19 cellular contexts compared by ENCODE assay signal in genomic region chr1:86998727-86999126, GRCh38.
DNase-seq lines count a peak whose midpoint lies in the region; ATAC-seq and TF ChIP-seq lines count a peak whose summit lies in the region.
"Had no signal": no experiment of that assay in that cellular context is flagged by ENCODE, and none has a peak within 500 bp of the region (broad histone marks: within the 10 kb centered on the region; RNA-seq: fewer than 3 reads in every experiment).

No MANE protein-coding gene starts in this region.

- no peak for TF ChIP-seq CTCF in activated CD8-positive, alpha-beta T cell treated with anti-CD3 and anti-CD28 coated beads for 36 hours (IDR thresholded peaks at IDR 0.05)

- H3K4me1 Mint-ChIP-seq in activated CD8-positive, alpha-beta T cell treated with anti-CD3 and anti-CD28 coated beads for 36 hours (ENCODE audit: low read depth), result peaks cover 19% of the 10 kb centered on the region
- no peaks in the 10 kb centered on the region for H3K4me1 Mint-ChIP-seq in activated CD8-positive, alpha-beta T cell treated with anti-CD3 and anti-CD28 coated beads, Interleukin-2, amount 10 ng/mL, durations not matched to agents 7 days and 5 days (ENCODE audit: low read depth)

- CTCF ChIA-PET in activated CD8-positive, alpha-beta T cell treated with anti-CD3 and anti-CD28 coated beads for 36 hours (lab: Charles Lee), result no interaction called here
- CTCF ChIA-PET in activated CD8-positive, alpha-beta T cell treated with anti-CD3 and anti-CD28 coated beads, Interleukin-2, amount 10 ng/mL, durations not matched to agents 7 days and 5 days (lab: Charles Lee), result interaction anchor here (1.1 kb wide), 1 partner anchor 165 kb away, joined by 3 read pairs; no protein-coding TSS in a partner anchor

- POLR2A ChIA-PET in activated CD8-positive, alpha-beta T cell treated with anti-CD3 and anti-CD28 coated beads for 36 hours (lab: Charles Lee), result interaction anchor here (2.4 kb wide), 1 partner anchor 85 kb away, joined by 6 read pairs; the partner anchor contains the start of genes HS2ST1 and SELENOF
- POLR2A ChIA-PET in activated CD8-positive, alpha-beta T cell treated with anti-CD3 and anti-CD28 coated beads, Interleukin-2, amount 10 ng/mL, durations not matched to agents 7 days and 5 days (lab: Charles Lee), result no interaction called here

- intact Hi-C loops in activated CD8-positive, alpha-beta T cell treated with anti-CD3 and anti-CD28 coated beads for 36 hours (cut with micrococcal nuclease), result loop anchor here (10.0 kb wide), 1 partner anchor 86 kb away; no protein-coding TSS in a partner anchor

- H3K9me3 Mint-ChIP-seq in activated CD8-positive, alpha-beta T cell treated with anti-CD3 and anti-CD28 coated beads for 36 hours, result peaks cover 1% of the 10 kb centered on the region
- H3K9me3 Mint-ChIP-seq in activated CD8-positive, alpha-beta T cell treated with anti-CD3 and anti-CD28 coated beads, Interleukin-2, amount 10 ng/mL, durations not matched to agents 7 days and 5 days (ENCODE audit: insufficient read depth), result peaks cover 4% of the 10 kb centered on the region
- H3K9me3 Mint-ChIP-seq: H9 had no signal

- H3K36me3 Mint-ChIP-seq in activated CD8-positive, alpha-beta T cell treated with anti-CD3 and anti-CD28 coated beads for 36 hours (ENCODE audit: low read depth), result peaks cover 8% of the 10 kb centered on the region
- H3K36me3 Mint-ChIP-seq in activated CD8-positive, alpha-beta T cell treated with anti-CD3 and anti-CD28 coated beads, Interleukin-2, amount 10 ng/mL, durations not matched to agents 7 days and 5 days (ENCODE audit: low read depth), result peaks cover 5% of the 10 kb centered on the region

- DNase-seq in activated CD8-positive, alpha-beta T cell treated with anti-CD3 and anti-CD28 coated beads for 36 hours, result no peak
- DNase-seq in activated CD8-positive, alpha-beta T cell treated with anti-CD3 and anti-CD28 coated beads, Interleukin-2, amount 10 ng/mL, durations not matched to agents 7 days and 5 days, result no peak
- DNase-seq in M059J (ENCODE audit: low read depth), result peak; percentile 52
- DNase-seq in astrocyte of the hippocampus (ENCODE audit: low read depth, low spot score), result peak; percentile 30
- DNase-seq in renal cortical epithelial cell (ENCODE audit: low read depth), result peak; percentile 68
- no peak for DNase-seq in COR-L47 (lab: John Stamatoyannopoulos, UW)
- DNase-seq: C1 segment of cervical spinal cord, DMS153, H9, IMR-90, NCI-H1105 treated with DMSO at 0.1 percent for 48 hours, NCI-H1694 treated with DMSO at 0.1 percent for 48 hours, NCI-H2107, NCI-H2227 treated with DMSO at 0.1 percent for 48 hours, NCI-H524 treated with DMSO at 0.1 percent for 48 hours, Peyer's patch, SHP77 had no signal

- no peak overlapping the region for H3K4me3 Mint-ChIP-seq in activated CD8-positive, alpha-beta T cell treated with anti-CD3 and anti-CD28 coated beads for 36 hours
- no peak overlapping the region for H3K4me3 Mint-ChIP-seq in activated CD8-positive, alpha-beta T cell treated with anti-CD3 and anti-CD28 coated beads, Interleukin-2, amount 10 ng/mL, durations not matched to agents 7 days and 5 days
- H3K4me3 Mint-ChIP-seq: H9 had no signal

- ATAC-seq in activated CD8-positive, alpha-beta T cell treated with anti-CD3 and anti-CD28 coated beads for 36 hours, result peak; percentile 49
- ATAC-seq in activated CD8-positive, alpha-beta T cell treated with anti-CD3 and anti-CD28 coated beads, Interleukin-2, amount 10 ng/mL, durations not matched to agents 7 days and 5 days, result no peak
- ATAC-seq in HG03432 (IDR thresholded peaks at IDR 0.05; ENCODE audit: unreplicated experiment) (no peak), GM19023 (IDR thresholded peaks at IDR 0.05; ENCODE audit: unreplicated experiment) (no peak)

- H3K27ac Mint-ChIP-seq in activated CD8-positive, alpha-beta T cell treated with anti-CD3 and anti-CD28 coated beads for 36 hours, result no peak overlapping the region
- H3K27ac Mint-ChIP-seq in activated CD8-positive, alpha-beta T cell treated with anti-CD3 and anti-CD28 coated beads, Interleukin-2, amount 10 ng/mL, durations not matched to agents 7 days and 5 days, result no peak overlapping the region
- H3K27ac Mint-ChIP-seq: H9 had no signal

- no peaks in the 10 kb centered on the region for H3K27me3 Mint-ChIP-seq in activated CD8-positive, alpha-beta T cell treated with anti-CD3 and anti-CD28 coated beads for 36 hours
- no peaks in the 10 kb centered on the region for H3K27me3 Mint-ChIP-seq in activated CD8-positive, alpha-beta T cell treated with anti-CD3 and anti-CD28 coated beads, Interleukin-2, amount 10 ng/mL, durations not matched to agents 7 days and 5 days (ENCODE audit: low read depth)

Comparison
In these comparisons a context has a peak if more than half of its experiments do, and no peak if none do; other contexts are left out.
1. DNase-seq: peak in M059J (single experiment), astrocyte of the hippocampus (single experiment) and renal cortical epithelial cell (single experiment); none in activated CD8-positive, alpha-beta T cell treated with anti-CD3 and anti-CD28 coated beads for 36 hours (single experiment), activated CD8-positive, alpha-beta T cell treated with anti-CD3 and anti-CD28 coated beads, Interleukin-2, amount 10 ng/mL, durations not matched to agents 7 days and 5 days (single experiment) and COR-L47 (single experiment).